In the genomic region with DNA sequence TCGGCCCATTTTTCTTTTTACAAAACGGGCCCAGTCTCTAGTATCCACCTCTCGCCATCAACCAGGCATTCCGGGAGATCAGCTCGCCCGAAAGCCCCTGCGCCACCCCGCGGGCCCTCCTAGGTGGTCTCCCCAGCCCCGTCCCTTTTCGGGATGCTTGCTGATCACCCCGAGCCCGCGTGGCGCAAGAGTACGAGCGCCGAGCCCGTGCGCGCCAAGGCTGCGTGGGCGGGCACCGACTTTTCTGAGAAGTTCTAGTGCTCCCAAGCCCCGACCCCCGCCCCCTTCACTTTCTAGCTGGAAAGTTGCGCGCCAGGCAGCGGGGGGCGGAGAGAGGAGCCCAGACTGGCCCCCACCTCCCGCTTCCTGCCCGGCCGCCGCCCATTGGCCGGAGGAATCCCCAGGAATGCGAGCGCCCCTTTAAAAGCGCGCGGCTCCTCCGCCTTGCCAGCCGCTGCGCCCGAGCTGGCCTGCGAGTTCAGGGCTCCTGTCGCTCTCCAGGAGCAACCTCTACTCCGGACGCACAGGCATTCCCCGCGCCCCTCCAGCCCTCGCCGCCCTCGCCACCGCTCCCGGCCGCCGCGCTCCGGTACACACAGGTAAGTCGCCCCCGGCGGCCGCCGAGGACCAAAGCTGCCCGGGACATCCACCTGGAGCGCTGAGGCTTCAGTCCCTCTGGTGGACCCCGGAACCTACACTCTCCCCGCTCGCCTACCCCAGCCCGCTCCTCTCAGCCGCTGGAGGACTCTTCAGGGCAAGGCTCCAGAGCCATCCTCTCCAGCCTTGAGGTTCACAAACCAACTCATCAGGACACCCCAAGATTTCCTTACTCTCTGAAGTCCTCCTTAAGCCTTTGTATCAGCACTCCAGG, we compare ENCODE assay signal across 8 cellular contexts. TPM values are rescaled to one million over a fixed set of nuclear protein-coding genes. Genes with fewer than 3 reads are reported as not detected.
DNase-seq lines count a peak whose midpoint lies in the region; ATAC-seq and TF ChIP-seq lines count a peak whose summit lies in the region.

A gene (plus strand): TSS at position 450 of the 871 bp plus-strand sequence. CDS start 779 bp downstream, outside the sequence.

- H3K4me1 ChIP-seq in fibroblast of lung (ENCODE audit: control insufficient read depth, extremely low read depth, insufficient read depth, low read length) (peaks cover 16% of the 10 kb centered on the region), thymus (ENCODE audit: control insufficient read depth, insufficient read depth, low read length) (peaks cover 5% of the 10 kb centered on the region)

- peak; percentile 15 for ATAC-seq in GM19023 (IDR thresholded peaks at IDR 0.05; ENCODE audit: unreplicated experiment)
- ATAC-seq in activated T-cell treated with anti-CD3 and anti-CD28 coated beads, Interleukin-2, amount 50 U/mL, for 72 hours (replicated peaks in 1 of 2), result peak; percentile 58 to 61
- ATAC-seq in natural killer cell, result peak; percentile 42 to 50 (median 46)

- H3K4me2 ChIP-seq in fibroblast of lung (ENCODE audit: extremely low read depth, insufficient read depth, low read length), result peak within 1 kb of the TSS; percentile 98

- H3K27ac Mint-ChIP-seq in activated T-cell treated with anti-CD3 and anti-CD28 coated beads, Interleukin-2, amount 50 U/mL, for 72 hours, result no peak within 1 kb of the TSS
- H3K27ac Mint-ChIP-seq in natural killer cell, result peak within 1 kb of the TSS; percentile 37 to 76

- peak; percentile 75 for DNase-seq in A172 (ENCODE audit: low spot score)
- DNase-seq in NB4 (ENCODE audit: low read depth), result peak; percentile 49
- peak; percentile 61 to 65 for DNase-seq in activated T-cell treated with anti-CD3 and anti-CD28 coated beads, Interleukin-2, amount 50 U/mL, for 72 hours
- DNase-seq in fibroblast of lung (ENCODE audit: low read depth in 2 of 2), result peak; percentile 88 to 93
- peak; percentile 39 for DNase-seq in natural killer cell
- DNase-seq in AML-193 (lab: John Stamatoyannopoulos, UW), result no peak

- peaks cover 21% of the 10 kb centered on the region for H3K4me1 Mint-ChIP-seq in activated T-cell treated with anti-CD3 and anti-CD28 coated beads, Interleukin-2, amount 50 U/mL, for 72 hours (ENCODE audit: low read depth)
- peaks cover 37 to 55% of the 10 kb centered on the region in 2 donors for H3K4me1 Mint-ChIP-seq in natural killer cell

- peaks cover 25% of the 10 kb centered on the region for H3K36me3 ChIP-seq in fibroblast of lung (ENCODE audit: control insufficient read depth, insufficient read depth, low read length)
- no peaks in the 10 kb centered on the region for H3K36me3 ChIP-seq in thymus (ENCODE audit: control insufficient read depth, insufficient read depth)

- H3K9me3 ChIP-seq in fibroblast of lung (ENCODE audit: control insufficient read depth, insufficient read depth, low read depth, low read length), result no peaks in the 10 kb centered on the region
- no peaks in the 10 kb centered on the region for H3K9me3 ChIP-seq in thymus (ENCODE audit: control insufficient read depth)

- no peaks in the 10 kb centered on the region for H3K36me3 Mint-ChIP-seq in activated T-cell treated with anti-CD3 and anti-CD28 coated beads, Interleukin-2, amount 50 U/mL, for 72 hours (ENCODE audit: insufficient read depth in 2 of 2)
- H3K36me3 Mint-ChIP-seq in natural killer cell, result peaks cover 10% of the 10 kb centered on the region

- peak within 1 kb of the TSS; percentile 97 for H3K27ac ChIP-seq in fibroblast of lung (ENCODE audit: insufficient read depth, low read length)
- H3K27ac ChIP-seq in thymus (ENCODE audit: low read depth), result peak within 1 kb of the TSS; percentile 77

- peak within 1 kb of the TSS; percentile 94 for H3K9ac ChIP-seq in fibroblast of lung (ENCODE audit: insufficient read depth, low read length)

- H3K27me3 ChIP-seq in fibroblast of lung (ENCODE audit: control insufficient read depth, insufficient read depth, low read length), result no peaks in the 10 kb centered on the region
- H3K27me3 ChIP-seq in thymus (ENCODE audit: control insufficient read depth, insufficient read depth), result peaks cover 30% of the 10 kb centered on the region

- peak within 1 kb of the TSS; percentile 32 to 85 for H3K4me3 Mint-ChIP-seq in activated T-cell treated with anti-CD3 and anti-CD28 coated beads, Interleukin-2, amount 50 U/mL, for 72 hours
- H3K4me3 Mint-ChIP-seq in natural killer cell, result peak within 1 kb of the TSS; percentile 78

- peaks cover 49% of the 10 kb centered on the region for H3K79me2 ChIP-seq in fibroblast of lung (ENCODE audit: control insufficient read depth, insufficient read depth, low read length)

- peaks cover 83% of the 10 kb centered on the region for H3K27me3 Mint-ChIP-seq in activated T-cell treated with anti-CD3 and anti-CD28 coated beads, Interleukin-2, amount 50 U/mL, for 72 hours (ENCODE audit: low read depth)
- peaks cover 7 to 15% of the 10 kb centered on the region in 2 donors for H3K27me3 Mint-ChIP-seq in natural killer cell (ENCODE audit: low read depth in 2 of 2)

- H3K4me3 ChIP-seq in NB4 (ENCODE audit: low read depth, low read length), result no peak within 1 kb of the TSS
- H3K4me3 ChIP-seq in fibroblast of lung (replicated peaks in 1 of 4; ENCODE audit: control extremely low read depth in 1 of 4, insufficient read depth in 1 of 4, low read depth in 3 of 4, low read length in 4 of 4), result peak within 1 kb of the TSS; percentile 74 to 96 (median 86)
- H3K4me3 ChIP-seq in thymus (ENCODE audit: low read length), result peak within 1 kb of the TSS; percentile 49

- intact Hi-C loops in natural killer cell (cut with micrococcal nuclease), result loop anchor here (1.0 to 10.0 kb wide), 5 partner anchors 176 to 1106 kb away; no protein-coding TSS in a partner anchor

- WGBS in thymus, result 2% methylated on average over 71 of the region's 71 CpGs

- TF ChIP-seq POLR2A in NB4 (IDR thresholded peaks at IDR 0.05; ENCODE audit: extremely low read depth, insufficient read length), result no peak

- TF ChIP-seq CTCF in NB4 (IDR thresholded peaks at IDR 0.05; ENCODE audit: low read depth, low read length) (no peak), fibroblast of lung (conservative IDR thresholded peaks at IDR 0.05 in 1 of 2, IDR thresholded peaks at IDR 0.05 in 1 of 2; ENCODE audit: low read depth in 1 of 2, low read length in 2 of 2) (no peak), natural killer cell (IDR thresholded peaks at IDR 0.05) (no peak)

- no peak within 1 kb of the TSS for H2AFZ ChIP-seq in fibroblast of lung (ENCODE audit: low read length)

- H3K9me3 Mint-ChIP-seq in activated T-cell treated with anti-CD3 and anti-CD28 coated beads, Interleukin-2, amount 50 U/mL, for 72 hours, result no peaks in the 10 kb centered on the region
- H3K9me3 Mint-ChIP-seq in natural killer cell, result no peaks in the 10 kb centered on the region

- H4K20me1 ChIP-seq in fibroblast of lung (ENCODE audit: control insufficient read depth, extremely low read depth, insufficient read depth, low read length), result peaks cover 10% of the 10 kb centered on the region

RNA-seq across cellular contexts. Expression of the gene that starts here (rescaled TPM):
- 26.4 and 49.2 TPM in 2 replicates for total RNA-seq in A172 (2014; rRNA removed; shearing (Covaris generic))
- total RNA-seq in activated T-cell treated with anti-CD3 and anti-CD28 coated beads, Interleukin-2, amount 50 U/mL, for 72 hours, result 1 to 10 TPM in 1 of 2 donors, under 1 TPM in 1; 0.99 to 1.3 TPM
- 631 and 1,745 TPM in 2 replicates for total RNA-seq in fibroblast of lung
- polyA plus RNA-seq in fibroblast of lung, result 533 and 1,512 TPM in 2 replicates
- polyA plus RNA-seq in fibroblast of lung (2012), result 619 and 1,936 TPM in 2 replicates
- polyA minus RNA-seq in fibroblast of lung (ENCODE audit: low replicate concordance), result 5,982 and 9,421 TPM in 2 replicates
- total RNA-seq in natural killer cell, result 10 to 100 TPM; 27.1 to 43.3 (median 38.3) TPM
- polyA plus RNA-seq in thymus, result 26.2 TPM

Comparison
In these comparisons a context has a peak if more than half of its experiments do, and no peak if none do; other contexts are left out.
1. RNA of the gene that starts here (total RNA-seq): 631 to 1,745 TPM in fibroblast of lung; 27.1 to 43.3 TPM in natural killer cell, 26.4 to 49.2 TPM in A172 and 0.99 to 1.3 TPM in activated T-cell treated with anti-CD3 and anti-CD28 coated beads, Interleukin-2, amount 50 U/mL, for 72 hours; every median in the first group is over 10 times any median in the second.
2. RNA of the gene that starts here (polyA plus RNA-seq): 533 to 1,936 TPM in fibroblast of lung; 26.2 TPM in thymus (single experiment); every median in the first group is over 10 times any median in the second.
3. DNase-seq: peak in A172 (single experiment), NB4 (single experiment), activated T-cell treated with anti-CD3 and anti-CD28 coated beads, Interleukin-2, amount 50 U/mL, for 72 hours (2 of 2), fibroblast of lung (2 of 2) and natural killer cell (single experiment); none in AML-193 (0 of 2).
4. Peak in every context shown above with its lines, with median percentiles within 50 percentile points of each other: ATAC-seq.